Comparison of ENCODE assay signal across 9 cellular contexts in the genomic region with DNA sequence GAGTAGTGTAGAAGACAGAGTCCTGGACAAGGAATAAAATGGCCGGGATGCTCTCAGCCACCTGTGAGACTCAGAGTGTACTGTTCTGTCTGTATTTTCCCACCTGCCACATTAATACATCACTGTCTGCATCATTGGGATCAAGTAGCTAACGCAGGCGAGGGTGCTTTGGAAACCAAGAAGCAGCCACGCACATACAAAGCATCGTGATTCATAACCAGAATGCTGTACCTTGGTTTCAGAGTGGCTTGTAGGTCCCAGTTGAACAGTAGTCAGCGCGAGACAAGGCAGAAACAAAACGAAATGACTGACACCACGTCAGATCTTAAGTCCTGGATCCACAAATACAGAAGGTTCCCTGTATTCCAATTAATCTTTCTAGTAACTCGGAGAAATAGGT.
DNase-seq lines count a peak whose midpoint lies in the region; ATAC-seq and TF ChIP-seq lines count a peak whose summit lies in the region.
"Had no signal": no experiment of that assay in that cellular context is flagged by ENCODE, and none has a peak within 500 bp of the region (broad histone marks: within the 10 kb centered on the region; RNA-seq: fewer than 3 reads in every experiment).

No MANE protein-coding gene starts in this region.

- H3K4me1 ChIP-seq in Panc1 (ENCODE audit: control insufficient read depth, insufficient read depth, low read length) (peaks cover 5% of the 10 kb centered on the region; the same call in 1 of the 2 replicates), left ventricle myocardium inferior (peaks cover 12% of the 10 kb centered on the region)
- no peaks in the 10 kb centered on the region for H3K4me1 ChIP-seq in CD8-positive, alpha-beta T cell (ENCODE audit: insufficient read depth, low read length)

- H3K4me1 Mint-ChIP-seq in CD8-positive, alpha-beta T cell (ENCODE audit: low read depth) = peaks cover 3% of the 10 kb centered on the region

- H3K27ac Mint-ChIP-seq in CD8-positive, alpha-beta T cell = no peak overlapping the region

- BruUV-seq in Panc1 (replicated peaks; lab: Mats Ljungman, UMichigan) = no TSS peak

- H3K36me3 Mint-ChIP-seq in CD8-positive, alpha-beta T cell = no peaks in the 10 kb centered on the region

- in situ Hi-C loops in Panc1 (cut with HindIII; ENCODE audit: low pct_unique_long_range_greater_than_20kb, low sequenced_read_pairs) = no loop called here

- DNase-seq in GM10248 (ENCODE audit: extremely low spot score) = peak; percentile 70
- no peak for DNase-seq in Panc1 (ENCODE audit: low read depth, low spot score)
- DNase-seq in activated CD4-positive, CD25-positive, alpha-beta regulatory T cell treated with anti-CD3 and anti-CD28 coated beads, Interleukin-2, amount 50 U/mL, for 72 hours = no peak
- DNase-seq in CD8-positive, alpha-beta T cell = no peak
- no peak for DNase-seq in activated CD4-positive, alpha-beta T cell treated with anti-CD3 and anti-CD28 coated beads, Interleukin-2, amount 50 U/mL, for 1 hour
- no peak for DNase-seq in left ventricle myocardium inferior

- peak; percentile 74 for ATAC-seq in GM19452 (IDR thresholded peaks at IDR 0.05; ENCODE audit: unreplicated experiment)
- peak; percentile 79 for ATAC-seq in HG02938 (IDR thresholded peaks at IDR 0.05; ENCODE audit: unreplicated experiment)
- peak; percentile 8; the same call in 1 of the 2 replicates for ATAC-seq in Panc1
- ATAC-seq in CD8-positive, alpha-beta T cell = no peak

- no peak for TF ChIP-seq CTCF in GM10248 (IDR thresholded peaks at IDR 0.05; ENCODE audit: control extremely low read depth, extremely low read depth, low read depth, missing control alignments)
- TF ChIP-seq CTCF in Panc1 (IDR thresholded peaks at IDR 0.05) = no peak
- TF ChIP-seq CTCF in CD8-positive, alpha-beta T cell (IDR thresholded peaks at IDR 0.05) = no peak
- no peak for TF ChIP-seq CTCF in left ventricle myocardium inferior (IDR thresholded peaks at IDR 0.05; ENCODE audit: borderline replicate concordance)

- H3K9me3 ChIP-seq in Panc1 (ENCODE audit: control insufficient read depth, insufficient read depth, low read depth, low read length) (no peaks in the 10 kb centered on the region), left ventricle myocardium inferior (replicated peaks) (peaks cover 31% of the 10 kb centered on the region)
- no peaks in the 10 kb centered on the region for H3K9me3 ChIP-seq in CD8-positive, alpha-beta T cell (ENCODE audit: low read length)

- no peak overlapping the region for H3K27ac ChIP-seq in Panc1 (ENCODE audit: low read length)
- H3K27ac ChIP-seq in CD8-positive, alpha-beta T cell (ENCODE audit: low read depth, low read length) = no peak overlapping the region
- no peak overlapping the region for H3K27ac ChIP-seq in left ventricle myocardium inferior (replicated peaks)

- CTCF ChIA-PET in GM10248 (lab: Yijun Ruan, JAX) = interaction anchor here (1.4 to 2.1 kb wide), 3 partner anchors 8 to 12 kb away, joined by 3 to 8 read pairs (median 5); no protein-coding TSS in a partner anchor
- CTCF ChIA-PET in Panc1 (lab: Charles Lee) = no interaction called here
- CTCF ChIA-PET in CD8-positive, alpha-beta T cell (lab: Charles Lee) = interaction anchor here (0.7 to 1.3 kb wide), 2 partner anchors 10 to 12 kb away, joined by 3 to 6 read pairs; no protein-coding TSS in a partner anchor

- peaks cover 6% of the 10 kb centered on the region for H3K9me3 Mint-ChIP-seq in CD8-positive, alpha-beta T cell

- peaks cover 13% of the 10 kb centered on the region for H3K27me3 Mint-ChIP-seq in CD8-positive, alpha-beta T cell (ENCODE audit: low read depth)

- POLR2A ChIA-PET in GM10248 (lab: Yijun Ruan, JAX) = no interaction called here
- POLR2A ChIA-PET in Panc1 (lab: Charles Lee) = no interaction called here
- POLR2A ChIA-PET in CD8-positive, alpha-beta T cell (lab: Charles Lee) = no interaction called here

- no peak overlapping the region for H3K4me3 Mint-ChIP-seq in CD8-positive, alpha-beta T cell

- H3K4me3 ChIP-seq in Panc1 (ENCODE audit: low read depth in 2 of 2, low read length in 2 of 2) (no peak overlapping the region), left ventricle myocardium inferior (no peak overlapping the region)
- H3K4me3 ChIP-seq in CD8-positive, alpha-beta T cell (ENCODE audit: low read depth, low read length) = no peak overlapping the region
- H3K4me3 ChIP-seq: ovary had no signal

- H3K27me3 ChIP-seq in Panc1 (ENCODE audit: control insufficient read depth, insufficient read depth, low read length) (0 out of 2 replicates have a peak, but pooled peaks cover 3% of the 10 kb centered on the region), left ventricle myocardium inferior (ENCODE audit: low read depth) (peaks cover 28% of the 10 kb centered on the region)
- no peaks in the 10 kb centered on the region for H3K27me3 ChIP-seq in CD8-positive, alpha-beta T cell (ENCODE audit: insufficient read depth, low read length)
- H3K27me3 ChIP-seq: ovary had no signal

- intact Hi-C loops in Panc1 (cut with micrococcal nuclease; ENCODE audit: unreplicated experiment) (no loop called here), left ventricle myocardium inferior (cut with micrococcal nuclease) (no loop called here)
- intact Hi-C loops in CD8-positive, alpha-beta T cell (cut with DNase I, micrococcal nuclease) = no loop called here

- H3K36me3 ChIP-seq in Panc1 (ENCODE audit: control insufficient read depth, insufficient read depth, low read length) = no peaks in the 10 kb centered on the region
- no peaks in the 10 kb centered on the region for H3K36me3 ChIP-seq in CD8-positive, alpha-beta T cell (ENCODE audit: insufficient read depth, low read length)
- H3K36me3 ChIP-seq in left ventricle myocardium inferior = no peaks in the 10 kb centered on the region
- H3K36me3 ChIP-seq: ovary had no signal
